Comparison of ENCODE assay signal across 34 cellular contexts in the genomic region with DNA sequence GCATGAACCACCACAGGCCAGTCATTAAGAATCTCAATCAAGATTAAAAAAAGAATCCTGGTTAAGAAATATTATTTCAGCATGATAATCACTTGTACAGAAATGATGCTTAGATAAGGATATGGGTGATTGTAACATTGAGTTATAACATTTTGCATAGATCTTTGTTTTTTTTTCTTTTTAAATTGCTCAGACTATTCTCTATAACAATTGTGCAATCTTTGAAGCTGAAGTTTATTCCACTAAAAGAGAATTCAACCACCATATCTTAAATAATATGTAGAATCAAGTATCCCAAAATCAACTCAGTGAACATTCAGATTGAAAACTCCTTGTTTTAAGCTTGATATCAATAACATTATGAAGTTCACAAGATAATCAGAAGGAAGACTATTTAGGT. TPM values are rescaled to one million over a fixed set of nuclear protein-coding genes. Genes with fewer than 3 reads are reported as not detected.
"Had no signal": no experiment of that assay in that cellular context is flagged by ENCODE, and none has a peak within 500 bp of the region (broad histone marks: within the 10 kb centered on the region; RNA-seq: fewer than 3 reads in every experiment).

No MANE protein-coding gene starts in this region.

- H3K4me3 ChIP-seq: ascending aorta, cardiac muscle cell had no signal

- H3K4me1 ChIP-seq: ascending aorta had no signal

- FAIRE-seq: TTC549 had no signal

- H3K9me3 ChIP-seq: ascending aorta had no signal

- DNase-seq: activated CD4-positive, alpha-beta memory T cell treated with anti-CD3 and anti-CD28 coated beads, Interleukin-2, amount 10 ng/mL, durations not matched to agents 7 days and 5 days; activated CD4-positive, alpha-beta T cell treated with anti-CD3 and anti-CD28 coated beads for 1 hour; activated CD4-positive, alpha-beta T cell treated with anti-CD3 and anti-CD28 coated beads for 36 hours; activated CD4-positive, alpha-beta T cell treated with anti-CD3 and anti-CD28 coated beads for 48 hours; activated CD4-positive, alpha-beta T cell treated with anti-CD3 and anti-CD28 coated beads, Interleukin-2, amount 10 ng/mL, durations not matched to agents 7 days and 5 days; activated CD4-positive, alpha-beta T cell treated with anti-CD3 and anti-CD28 coated beads, Interleukin-2, amount 50 U/mL, for 48 hours; activated CD4-positive, CD25-positive, alpha-beta regulatory T cell; activated CD8-positive, alpha-beta memory T cell treated with anti-CD3 and anti-CD28 coated beads for 24 hours; activated CD8-positive, alpha-beta memory T cell treated with anti-CD3 and anti-CD28 coated beads, Interleukin-2, amount 10 ng/mL, durations not matched to agents 7 days and 5 days; activated CD8-positive, alpha-beta memory T cell treated with anti-CD3 and anti-CD28 coated beads, Interleukin-2, amount 50 U/mL, for 48 hours; activated CD8-positive, alpha-beta T cell treated with anti-CD3 and anti-CD28 coated beads, Interleukin-2, amount 10 ng/mL, durations not matched to agents 7 days and 5 days; activated effector memory CD4-positive, alpha-beta T cell treated with Interleukin-2 at 50 U/mL for 16 hours; activated gamma-delta T cell; activated naive CD4-positive, alpha-beta T cell treated with anti-CD3 and anti-CD28 coated beads, Interleukin-2, amount 10 ng/mL, durations not matched to agents 7 days and 5 days; activated naive CD4-positive, alpha-beta T cell treated with Interleukin-2 at 50 U/mL for 16 hours; activated naive CD8-positive, alpha-beta T cell treated with anti-CD3 and anti-CD28 coated beads, Interleukin-2, amount 10 ng/mL, durations not matched to agents 7 days and 5 days; activated naive CD8-positive, alpha-beta T cell treated with anti-CD3 and anti-CD28 coated beads, Interleukin-2, amount 50 U/mL, for 24 hours; activated T-cell treated with anti-CD3 and anti-CD28 coated beads, Interleukin-2, amount 50 U/mL, for 24 hours; activated T-cell treated with anti-CD3 and anti-CD28 coated beads, Interleukin-2, amount 50 U/mL, for 48 hours; caudate nucleus; cerebellar nuclear complex; T-helper 1 cell; T-helper 2 cell; T-helper 9 cell; WERI-Rb-1 had no signal

- H3K27me3 ChIP-seq: ascending aorta, cardiac muscle cell had no signal

- H3K27ac ChIP-seq: ascending aorta, cardiac muscle cell, WERI-Rb-1 had no signal

- H3K36me3 ChIP-seq: ascending aorta, cardiac muscle cell, WERI-Rb-1 had no signal

- ATAC-seq: activated CD4-positive, alpha-beta T cell treated with anti-CD3 and anti-CD28 coated beads for 36 hours; activated CD4-positive, CD25-positive, alpha-beta regulatory T cell treated with anti-CD3 and anti-CD28 coated beads, Interleukin-2, amount 50 U/mL, for 24 hours; activated CD8-positive, alpha-beta memory T cell treated with anti-CD3 and anti-CD28 coated beads, Interleukin-2, amount 10 ng/mL, durations not matched to agents 7 days and 5 days; activated CD8-positive, alpha-beta T cell treated with anti-CD3 and anti-CD28 coated beads, Interleukin-2, amount 10 ng/mL, durations not matched to agents 7 days and 5 days; activated naive CD8-positive, alpha-beta T cell treated with anti-CD3 and anti-CD28 coated beads, Interleukin-2, amount 50 U/mL, for 24 hours had no signal

RNA-seq across cellular contexts. Expression of gene SMIM28, which starts 0.7 kb away (rescaled TPM):
- total RNA-seq: activated CD4-positive, alpha-beta memory T cell treated with anti-CD3 and anti-CD28 coated beads, Interleukin-2, amount 10 ng/mL, durations not matched to agents 7 days and 5 days; activated CD4-positive, alpha-beta T cell treated with anti-CD3 and anti-CD28 coated beads for 36 hours; activated CD4-positive, alpha-beta T cell treated with anti-CD3 and anti-CD28 coated beads, Interleukin-2, amount 10 ng/mL, durations not matched to agents 7 days and 5 days; activated CD8-positive, alpha-beta memory T cell treated with anti-CD3 and anti-CD28 coated beads, Interleukin-2, amount 10 ng/mL, durations not matched to agents 7 days and 5 days; activated CD8-positive, alpha-beta T cell treated with anti-CD3 and anti-CD28 coated beads, Interleukin-2, amount 10 ng/mL, durations not matched to agents 7 days and 5 days; activated naive CD8-positive, alpha-beta T cell treated with anti-CD3 and anti-CD28 coated beads, Interleukin-2, amount 10 ng/mL, durations not matched to agents 7 days and 5 days; activated T-helper 2 cell treated with anti-CD3 and anti-CD28 coated beads, Interferon-gamma antibody, Interleukin-2, Interleukin-4, amounts not matched to agents 10 μg/mL and 5 μg/mL and 100 μg/mL, durations not matched to agents 14 hours and 24 hours and 36 hours; ascending aorta; bronchial epithelial cell; cardiac muscle cell; chondrocyte; WTC11 had no signal
- polyA plus RNA-seq: adipose tissue, cardiac muscle cell had no signal
